ENCODE assay signal across 14 cellular contexts in genomic region chr1:206491592-206491991, GRCh38.
"Had no signal": no experiment of that assay in that cellular context is flagged by ENCODE, and none has a peak within 500 bp of the region (broad histone marks: within the 10 kb centered on the region; RNA-seq: fewer than 3 reads in every experiment).

No MANE protein-coding gene starts in this region.

- H3K27me3 ChIP-seq: ascending aorta, gastrocnemius medialis, pancreas, thyroid gland had no signal

- H3K9me3 ChIP-seq: ascending aorta, gastrocnemius medialis, pancreas, thyroid gland had no signal

- H3K27ac Mint-ChIP-seq: activated CD4-positive, alpha-beta T cell treated with anti-CD3 and anti-CD28 coated beads, Interleukin-2, amount 10 ng/mL, durations not matched to agents 7 days and 5 days; activated naive CD8-positive, alpha-beta T cell treated with anti-CD3 and anti-CD28 coated beads, Interleukin-2, amount 50 U/mL, for 24 hours; dendritic cell treated with granulocyte-macrophage colony-stimulating factor and Interleukin-4, amounts not matched to agents 40 ng/mL and 50 ng/mL, for 4 days had no signal

- H3K4me3 ChIP-seq: ascending aorta, gastrocnemius medialis, lung, pancreas, thyroid gland had no signal

- ATAC-seq: activated naive CD8-positive, alpha-beta T cell treated with anti-CD3 and anti-CD28 coated beads, Interleukin-2, amount 50 U/mL, for 24 hours; effector memory CD8-positive, alpha-beta T cell; gastrocnemius medialis; left colon; pancreas; stimulated activated effector memory CD8-positive, alpha-beta T cell treated with anti-CD3 and anti-CD28 coated beads, Interleukin-12 subunit alpha, Interleukin-12 subunit beta, amount 100 ng/mL, for 72 hours had no signal

- H3K36me3 ChIP-seq: gastrocnemius medialis, pancreas, thyroid gland had no signal

- H3K27ac ChIP-seq: ascending aorta, epithelial cell of prostate, gastrocnemius medialis, pancreas had no signal

- H3K9me3 Mint-ChIP-seq: activated CD4-positive, alpha-beta T cell treated with anti-CD3 and anti-CD28 coated beads, Interleukin-2, amount 10 ng/mL, durations not matched to agents 7 days and 5 days; activated naive CD8-positive, alpha-beta T cell treated with anti-CD3 and anti-CD28 coated beads, Interleukin-2, amount 50 U/mL, for 24 hours; dendritic cell treated with granulocyte-macrophage colony-stimulating factor and Interleukin-4, amounts not matched to agents 40 ng/mL and 50 ng/mL, for 4 days; effector memory CD8-positive, alpha-beta T cell; stimulated activated effector memory CD8-positive, alpha-beta T cell treated with anti-CD3 and anti-CD28 coated beads, Interleukin-12 subunit alpha, Interleukin-12 subunit beta, amount 100 ng/mL, for 72 hours had no signal

- H3K27me3 Mint-ChIP-seq: activated CD4-positive, alpha-beta T cell treated with anti-CD3 and anti-CD28 coated beads, Interleukin-2, amount 10 ng/mL, durations not matched to agents 7 days and 5 days; activated naive CD8-positive, alpha-beta T cell treated with anti-CD3 and anti-CD28 coated beads, Interleukin-2, amount 50 U/mL, for 24 hours; effector memory CD8-positive, alpha-beta T cell had no signal

- DNase-seq: activated CD4-positive, alpha-beta T cell treated with anti-CD3 and anti-CD28 coated beads, Interleukin-2, amount 10 ng/mL, durations not matched to agents 7 days and 5 days; activated effector memory CD4-positive, alpha-beta T cell treated with anti-CD3 and anti-CD28 coated beads, Interleukin-2, amount 50 U/mL, for 16 hours; activated naive CD8-positive, alpha-beta T cell treated with anti-CD3 and anti-CD28 coated beads, Interleukin-2, amount 50 U/mL, for 24 hours; effector memory CD8-positive, alpha-beta T cell; gastrocnemius medialis; left colon; midbrain; pancreas had no signal

- H3K4me3 Mint-ChIP-seq: activated CD4-positive, alpha-beta T cell treated with anti-CD3 and anti-CD28 coated beads, Interleukin-2, amount 10 ng/mL, durations not matched to agents 7 days and 5 days; activated naive CD8-positive, alpha-beta T cell treated with anti-CD3 and anti-CD28 coated beads, Interleukin-2, amount 50 U/mL, for 24 hours; dendritic cell treated with granulocyte-macrophage colony-stimulating factor and Interleukin-4, amounts not matched to agents 40 ng/mL and 50 ng/mL, for 4 days; effector memory CD8-positive, alpha-beta T cell; stimulated activated effector memory CD8-positive, alpha-beta T cell treated with anti-CD3 and anti-CD28 coated beads, Interleukin-12 subunit alpha, Interleukin-12 subunit beta, amount 100 ng/mL, for 72 hours had no signal
